8 cellular contexts compared by ENCODE assay signal in the genomic region with DNA sequence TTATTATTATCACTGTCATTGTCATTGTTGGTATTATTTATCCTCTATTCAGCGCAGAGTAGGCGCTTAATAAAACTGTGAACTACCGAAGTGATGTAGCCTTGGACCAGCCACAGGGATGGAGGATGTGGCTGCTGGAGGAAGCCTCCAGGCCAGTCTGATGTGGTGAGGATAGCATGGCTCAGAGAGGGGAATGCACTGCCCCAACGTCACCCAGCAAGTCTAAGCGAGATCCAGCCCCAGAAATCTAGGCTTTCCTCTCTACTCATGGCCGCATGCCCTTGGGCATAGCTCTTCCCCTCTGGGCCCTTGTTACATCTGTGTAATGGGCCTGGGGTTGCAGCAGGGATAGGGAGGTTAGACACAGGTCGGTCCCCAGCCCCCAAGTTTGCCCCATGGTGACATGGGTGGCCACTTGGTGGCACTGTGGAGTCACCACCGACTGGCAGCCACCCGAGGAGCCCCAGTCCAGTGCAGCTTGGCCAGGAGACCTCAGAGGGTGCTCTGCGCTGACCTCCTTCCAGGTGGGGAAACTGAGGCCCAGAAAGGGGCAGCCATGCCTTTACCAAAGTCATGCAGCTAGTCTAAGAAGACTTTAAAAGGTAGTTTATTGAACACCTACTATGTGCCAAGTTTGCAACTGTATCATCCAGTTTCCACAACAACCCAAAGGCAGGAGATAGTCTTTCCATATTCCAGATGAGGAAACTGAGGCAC.
DNase-seq lines count a peak whose midpoint lies in the region; ATAC-seq, FAIRE-seq and TF ChIP-seq lines count a peak whose summit lies in the region.

No MANE protein-coding gene starts in this region.

- peaks cover 5% of the 10 kb centered on the region for H3K4me1 Mint-ChIP-seq in activated CD4-positive, alpha-beta T cell treated with anti-CD3 and anti-CD28 coated beads, Interleukin-2, amount 10 ng/mL, durations not matched to agents 24 days and 14 days

- H3K27ac ChIP-seq in GM12878 (ENCODE audit: control insufficient read depth, insufficient read depth): no peak overlapping the region

- H3K4me3 Mint-ChIP-seq in activated CD4-positive, alpha-beta T cell treated with anti-CD3 and anti-CD28 coated beads, Interleukin-2, amount 10 ng/mL, durations not matched to agents 24 days and 14 days: no peak overlapping the region

- intact Hi-C loops in activated CD4-positive, alpha-beta T cell treated with anti-CD3 and anti-CD28 coated beads, Interleukin-2, amount 10 ng/mL, durations not matched to agents 24 days and 14 days (cut with micrococcal nuclease): no loop called here
- intact Hi-C loops in GM12878 (cut with micrococcal nuclease; ENCODE audit: unreplicated experiment): loop anchor here (5.0 kb wide), 2 partner anchors 396 to 606 kb away; partner anchors contain the start of gene MN1

- WGBS in GM12878 (ENCODE audit: insufficient coverage, insufficient replicate concordance, low lambda C conversion rate, missing lambda C conversion rate): 39% methylated on average over 10 of the region's 10 CpGs

- peak; percentile 32 to 54 (median 35); a peak in 5 of 6 replicates for TF ChIP-seq CTCF in GM12878 (IDR thresholded peaks at IDR 0.05 in 2 of 3, conservative IDR thresholded peaks at IDR 0.05 in 1 of 3; ENCODE audit: control insufficient read depth in 2 of 3, extremely low read depth in 1 of 3, insufficient read depth in 1 of 3, low read depth in 3 of 3, low read length in 3 of 3)

- H3K36me3 Mint-ChIP-seq in activated CD4-positive, alpha-beta T cell treated with anti-CD3 and anti-CD28 coated beads, Interleukin-2, amount 10 ng/mL, durations not matched to agents 24 days and 14 days (ENCODE audit: low read depth): no peaks in the 10 kb centered on the region

- peak; percentile 67 for ATAC-seq in GM12878
- ATAC-seq in GM19351 (IDR thresholded peaks at IDR 0.05; ENCODE audit: unreplicated experiment): no peak
- ATAC-seq in GM18873 (IDR thresholded peaks at IDR 0.05; ENCODE audit: low FRiP score, unreplicated experiment): no peak

- H4K20me1 ChIP-seq in GM12878 (ENCODE audit: control insufficient read depth, insufficient read depth): no peaks in the 10 kb centered on the region

- TF ChIP-seq RAD21 in GM12878 (IDR thresholded peaks at IDR 0.05; ENCODE audit: insufficient read depth, low read depth, low read length): no peak

- H3K9ac ChIP-seq in GM12878 (ENCODE audit: control insufficient read depth, insufficient read depth, low read length): no peak overlapping the region

- TF ChIP-seq POLR2A in GM12878 (IDR thresholded peaks at IDR 0.05; ENCODE audit: low read depth, low read length): no peak

- RAD21 ChIA-PET in GM12878 (lab: Charles Lee; ENCODE audit: unreplicated experiment): no interaction called here

- no peak overlapping the region for H3K4me3 ChIP-seq in GM12878

- no peak for TF ChIP-seq EP300 in GM12878 (IDR thresholded peaks at IDR 0.05; ENCODE audit: borderline replicate concordance in 1 of 2, control insufficient read depth in 1 of 2, low read depth in 2 of 2, low read length in 2 of 2)

- CTCF ChIA-PET in GM12878 (lab: Yijun Ruan, JAX): interaction anchor here (0.7 to 1.0 kb wide), 3 partner anchors 11 to 727 kb away, joined by 3 read pairs; no protein-coding TSS in a partner anchor

- SMC1A ChIA-PET in GM12878 (lab: Charles Lee; ENCODE audit: uncharacterized antibody, unreplicated experiment): interaction anchor here (1.4 kb wide), 1 partner anchor 17 kb away, joined by 3 read pairs; no protein-coding TSS in a partner anchor

- no peaks in the 10 kb centered on the region for H3K36me3 ChIP-seq in GM12878 (ENCODE audit: control insufficient read depth in 2 of 2, insufficient read depth in 2 of 2, low read length in 1 of 2)

- H3K9me3 Mint-ChIP-seq in activated CD4-positive, alpha-beta T cell treated with anti-CD3 and anti-CD28 coated beads, Interleukin-2, amount 10 ng/mL, durations not matched to agents 24 days and 14 days: no peaks in the 10 kb centered on the region

- no peaks in the 10 kb centered on the region for H3K27me3 ChIP-seq in GM12878 (replicated peaks in 1 of 2; ENCODE audit: control insufficient read depth in 2 of 2, insufficient read depth in 2 of 2, low read length in 1 of 2)

- no peak overlapping the region for H3K4me2 ChIP-seq in GM12878 (ENCODE audit: control insufficient read depth, insufficient read depth)

- BruUV-seq in GM12878 (replicated peaks; lab: Mats Ljungman, UMichigan): no TSS peak

- no peaks in the 10 kb centered on the region for H3K79me2 ChIP-seq in GM12878 (ENCODE audit: control insufficient read depth, insufficient read depth, low read length)

- FAIRE-seq in GM12878 (lab: Jason Lieb, UNC): no peak

- POLR2A ChIA-PET in GM12878 (lab: Charles Lee): no interaction called here

- H3K4me1 ChIP-seq in GM12878 (ENCODE audit: control insufficient read depth, insufficient read depth, low read length): no peaks in the 10 kb centered on the region

- H3K27ac Mint-ChIP-seq in activated CD4-positive, alpha-beta T cell treated with anti-CD3 and anti-CD28 coated beads, Interleukin-2, amount 10 ng/mL, durations not matched to agents 24 days and 14 days: no peak overlapping the region

- peak; percentile 72 for DNase-seq in activated CD4-positive, alpha-beta T cell treated with anti-CD3 and anti-CD28 coated beads, Interleukin-2, amount 10 ng/mL, durations not matched to agents 24 days and 14 days
- no peak for DNase-seq in activated CD4-positive, alpha-beta T cell treated with anti-CD3 and anti-CD28 coated beads, Interleukin-2, amount 50 U/mL, for 4 hours
- DNase-seq in NCI-H460 (ENCODE audit: extremely low read depth, low read depth): peak; percentile 53
- DNase-seq in GM12878 (ENCODE audit: low read depth, low spot score): no peak
- peak; percentile 49 for DNase-seq in kidney tubule cell (ENCODE audit: low spot score)
- DNase-seq in superior temporal gyrus (ENCODE audit: extremely low spot score): peak; percentile 49

- H2AFZ ChIP-seq in GM12878 (ENCODE audit: control insufficient read depth, low read depth, low read length): no peak overlapping the region

- in situ Hi-C loops in GM12878 (cut with MboI): loop anchor here (10.0 kb wide), 1 partner anchor 599 kb away; no protein-coding TSS in a partner anchor

- no peaks in the 10 kb centered on the region; the same call in 2 of the 3 replicates for H3K9me3 ChIP-seq in GM12878 (replicated peaks; ENCODE audit: control insufficient read depth, insufficient read depth, low read length)

- no peaks in the 10 kb centered on the region for H3K27me3 Mint-ChIP-seq in activated CD4-positive, alpha-beta T cell treated with anti-CD3 and anti-CD28 coated beads, Interleukin-2, amount 10 ng/mL, durations not matched to agents 24 days and 14 days

TF ChIP-seq in GM12878, 131 proteins besides CTCF, POLR2A, EP300 and RAD21 (continues in another document):
- TF ChIP-seq IKZF1 (conservative IDR thresholded peaks at IDR 0.05) (no peak), SMC3 (IDR thresholded peaks at IDR 0.05; ENCODE audit: borderline replicate concordance, low read length) (no peak), ETV6 (conservative IDR thresholded peaks at IDR 0.05 in 1 of 2, IDR thresholded peaks at IDR 0.05 in 1 of 2; ENCODE audit: borderline replicate concordance in 1 of 2, low read depth in 1 of 2) (no peak), SUPT20H (IDR thresholded peaks at IDR 0.05; ENCODE audit: borderline replicate concordance, control insufficient read depth, low read depth, low read length) (no peak)
- TF ChIP-seq, protein P1, sequence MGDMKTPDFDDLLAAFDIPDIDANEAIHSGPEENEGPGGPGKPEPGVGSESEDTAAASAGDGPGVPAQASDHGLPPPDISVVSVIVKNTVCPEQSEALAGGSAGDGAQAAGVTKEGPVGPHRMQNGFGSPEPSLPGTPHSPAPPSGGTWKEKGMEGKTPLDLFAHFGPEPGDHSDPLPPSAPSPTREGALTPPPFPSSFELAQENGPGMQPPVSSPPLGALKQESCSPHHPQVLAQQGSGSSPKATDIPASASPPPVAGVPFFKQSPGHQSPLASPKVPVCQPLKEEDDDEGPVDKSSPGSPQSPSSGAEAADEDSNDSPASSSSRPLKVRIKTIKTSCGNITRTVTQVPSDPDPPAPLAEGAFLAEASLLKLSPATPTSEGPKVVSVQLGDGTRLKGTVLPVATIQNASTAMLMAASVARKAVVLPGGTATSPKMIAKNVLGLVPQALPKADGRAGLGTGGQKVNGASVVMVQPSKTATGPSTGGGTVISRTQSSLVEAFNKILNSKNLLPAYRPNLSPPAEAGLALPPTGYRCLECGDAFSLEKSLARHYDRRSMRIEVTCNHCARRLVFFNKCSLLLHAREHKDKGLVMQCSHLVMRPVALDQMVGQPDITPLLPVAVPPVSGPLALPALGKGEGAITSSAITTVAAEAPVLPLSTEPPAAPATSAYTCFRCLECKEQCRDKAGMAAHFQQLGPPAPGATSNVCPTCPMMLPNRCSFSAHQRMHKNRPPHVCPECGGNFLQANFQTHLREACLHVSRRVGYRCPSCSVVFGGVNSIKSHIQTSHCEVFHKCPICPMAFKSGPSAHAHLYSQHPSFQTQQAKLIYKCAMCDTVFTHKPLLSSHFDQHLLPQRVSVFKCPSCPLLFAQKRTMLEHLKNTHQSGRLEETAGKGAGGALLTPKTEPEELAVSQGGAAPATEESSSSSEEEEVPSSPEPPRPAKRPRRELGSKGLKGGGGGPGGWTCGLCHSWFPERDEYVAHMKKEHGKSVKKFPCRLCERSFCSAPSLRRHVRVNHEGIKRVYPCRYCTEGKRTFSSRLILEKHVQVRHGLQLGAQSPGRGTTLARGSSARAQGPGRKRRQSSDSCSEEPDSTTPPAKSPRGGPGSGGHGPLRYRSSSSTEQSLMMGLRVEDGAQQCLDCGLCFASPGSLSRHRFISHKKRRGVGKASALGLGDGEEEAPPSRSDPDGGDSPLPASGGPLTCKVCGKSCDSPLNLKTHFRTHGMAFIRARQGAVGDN (IDR thresholded peaks at IDR 0.05): no peak

Comparison
In these comparisons a context has a peak if more than half of its experiments do, and no peak if none do; other contexts are left out.
1. DNase-seq: peak in activated CD4-positive, alpha-beta T cell treated with anti-CD3 and anti-CD28 coated beads, Interleukin-2, amount 10 ng/mL, durations not matched to agents 24 days and 14 days (single experiment), NCI-H460 (single experiment), kidney tubule cell (single experiment) and superior temporal gyrus (single experiment); none in activated CD4-positive, alpha-beta T cell treated with anti-CD3 and anti-CD28 coated beads, Interleukin-2, amount 50 U/mL, for 4 hours (0 of 2) and GM12878 (single experiment).